In genomic region chr5:164303646-164304225, GRCh38 we compare ENCODE assay signal across 20 cellular contexts.
DNase-seq lines count a peak whose midpoint lies in the region; ATAC-seq and TF ChIP-seq lines count a peak whose summit lies in the region.
"Had no signal": no experiment of that assay in that cellular context is flagged by ENCODE, and none has a peak within 500 bp of the region (broad histone marks: within the 10 kb centered on the region; RNA-seq: fewer than 3 reads in every experiment).

No MANE protein-coding gene starts in this region.

- no peaks in the 10 kb centered on the region for H4K20me1 ChIP-seq in SK-N-SH (ENCODE audit: insufficient read depth)
- H4K20me1 ChIP-seq: BLaER1 had no signal

- CTCF ChIA-PET in HEK293 (lab: Yijun Ruan, JAX) = no interaction called here
- CTCF ChIA-PET in SK-N-SH (lab: Yijun Ruan, JAX) = no interaction called here

- DNase-seq in DMS 273 (lab: John Stamatoyannopoulos, UW; ENCODE audit: unreplicated experiment) (peak; percentile 54), DMS 273 treated with DMSO at 0.1 percent for 48 hours (lab: John Stamatoyannopoulos, UW) (no peak), NCI-H69 (lab: John Stamatoyannopoulos, UW) (peak; percentile 64), fibroblast of gingiva (ENCODE audit: low read depth) (peak; percentile 21), UCSD-AML1 (lab: John Stamatoyannopoulos, UW; ENCODE audit: unreplicated experiment) (no peak), SK-N-SH (no peak)
- no peak for DNase-seq in activated naive CD4-positive, alpha-beta T cell treated with anti-CD3 and anti-CD28 coated beads, Interleukin-2, amount 50 U/mL, for 72 hours (ENCODE audit: low spot score in 2 of 2)
- DNase-seq: Caco-2; CD4-positive, CD25-positive, alpha-beta regulatory T cell; CD8-positive, alpha-beta T cell; DMS53; DMS79 treated with DMSO at 0.1 percent for 48 hours; GF-D8; GOT3 had no signal

- H3F3A ChIP-seq in SK-N-SH (replicated peaks; ENCODE audit: insufficient read depth) = no peaks in the 10 kb centered on the region

- no peak overlapping the region for H3K9ac ChIP-seq in SK-N-SH
- H3K9ac ChIP-seq: BLaER1 had no signal

- H3K4me3 ChIP-seq in HEK293 (ENCODE audit: low read depth, low read length) = no peak overlapping the region
- no peak overlapping the region for H3K4me3 ChIP-seq in SK-N-SH (ENCODE audit: low read depth in 2 of 2, low read length in 1 of 2)
- H3K4me3 ChIP-seq: BLaER1, HAP-1 had no signal

- no peak overlapping the region for H3K4me2 ChIP-seq in SK-N-SH

- H3K9me2 ChIP-seq in SK-N-SH = no peaks in the 10 kb centered on the region

- no peaks in the 10 kb centered on the region for H3K9me3 ChIP-seq in HEK293 (ENCODE audit: control insufficient read depth, insufficient read depth, low read depth, low read length)
- H3K9me3 ChIP-seq in SK-N-SH = no peaks in the 10 kb centered on the region
- H3K9me3 ChIP-seq: BLaER1, Caco-2, HAP-1 had no signal

- ATAC-seq in activated naive CD4-positive, alpha-beta T cell treated with anti-CD3 and anti-CD28 coated beads, Interleukin-2, amount 50 U/mL, for 72 hours = no peak
- ATAC-seq: CD8-positive, alpha-beta T cell had no signal

- H2AFZ ChIP-seq in SK-N-SH (ENCODE audit: low read depth) = no peak overlapping the region

- no peaks in the 10 kb centered on the region for H3K36me3 Mint-ChIP-seq in activated naive CD4-positive, alpha-beta T cell treated with anti-CD3 and anti-CD28 coated beads, Interleukin-2, amount 50 U/mL, for 72 hours
- H3K36me3 Mint-ChIP-seq: CD4-positive, CD25-positive, alpha-beta regulatory T cell; CD8-positive, alpha-beta T cell had no signal

- no peaks in the 10 kb centered on the region for H3K27me3 ChIP-seq in SK-N-SH (ENCODE audit: insufficient read depth)
- H3K27me3 ChIP-seq: BLaER1 had no signal

- no peaks in the 10 kb centered on the region for H3K36me3 ChIP-seq in HEK293 (ENCODE audit: control insufficient read depth in 2 of 2, insufficient read depth in 1 of 2, low read length in 2 of 2)
- H3K36me3 ChIP-seq in SK-N-SH (replicated peaks in 1 of 2; ENCODE audit: control insufficient read depth in 1 of 2, insufficient read depth in 2 of 2, low read length in 1 of 2) = no peaks in the 10 kb centered on the region
- H3K36me3 ChIP-seq: BLaER1, HAP-1 had no signal

- H3K79me2 ChIP-seq in SK-N-SH (ENCODE audit: insufficient read depth) = no peaks in the 10 kb centered on the region

- no peak for TF ChIP-seq RAD21 in SK-N-SH (IDR thresholded peaks at IDR 0.05; ENCODE audit: low read length)

- TF ChIP-seq CTCF in HEK293 (tag by site-specific recombination; IDR thresholded peaks at IDR 0.05) (no peak), SK-N-SH (IDR thresholded peaks at IDR 0.05) (no peak)

- H3K27ac Mint-ChIP-seq in activated naive CD4-positive, alpha-beta T cell treated with anti-CD3 and anti-CD28 coated beads, Interleukin-2, amount 50 U/mL, for 72 hours = no peak overlapping the region
- H3K27ac Mint-ChIP-seq: B cell; CD4-positive, CD25-positive, alpha-beta regulatory T cell; CD8-positive, alpha-beta T cell had no signal

- WGBS in SK-N-SH (ENCODE audit: low lambda C conversion rate) = 77% methylated on average over 2 of the region's 2 CpGs

- no peak for TF ChIP-seq EP300 in SK-N-SH (IDR thresholded peaks at IDR 0.05; ENCODE audit: borderline replicate concordance in 1 of 2, low read depth in 1 of 2, low read length in 1 of 2)

- POLR2A ChIA-PET in HEK293 (lab: Yijun Ruan, JAX) = no interaction called here
- POLR2A ChIA-PET in SK-N-SH (lab: Yijun Ruan, JAX) = no interaction called here

- H3K9me3 Mint-ChIP-seq in activated naive CD4-positive, alpha-beta T cell treated with anti-CD3 and anti-CD28 coated beads, Interleukin-2, amount 50 U/mL, for 72 hours = peaks cover 5 to 11% of the 10 kb centered on the region in 2 donors

- H3K27ac ChIP-seq in HEK293 (ENCODE audit: extremely low read depth, low read depth, low read length) (no peak overlapping the region), SK-N-SH (ENCODE audit: low read depth in 2 of 2, low read length in 1 of 2) (no peak overlapping the region)
- H3K27ac ChIP-seq: 22Rv1, BLaER1, C4-2B had no signal

- H3K4me1 ChIP-seq in HEK293 (ENCODE audit: control insufficient read depth, insufficient read depth, low read length) (no peaks in the 10 kb centered on the region), SK-N-SH (ENCODE audit: control insufficient read depth in 1 of 2, insufficient read depth in 2 of 2, low read depth in 1 of 2, low read length in 1 of 2) (no peaks in the 10 kb centered on the region; a peak in 1 of 4 replicates)
- H3K4me1 ChIP-seq: Caco-2, HAP-1 had no signal

TF ChIP-seq in HEK293, 187 proteins besides CTCF, POLR2A, EP300 and RAD21:
- TF ChIP-seq TCF7L2 (IDR thresholded peaks at IDR 0.05; ENCODE audit: borderline replicate concordance, low read depth, low read length) = peak; percentile 16; the same call in 1 of the 2 replicates
- TF ChIP-seq WT1 (tag by site-specific recombination; IDR thresholded peaks at IDR 0.05) = no peak
TF ChIP-seq in HEK293: peak in this region for 1.

TF ChIP-seq in SK-N-SH, 30 proteins besides CTCF, POLR2A, EP300 and RAD21:
- TF ChIP-seq TCF12 (IDR thresholded peaks at IDR 0.05) = no peak
- no peak for TF ChIP-seq MAX (IDR thresholded peaks at IDR 0.05; ENCODE audit: low read depth)
- TF ChIP-seq TAF1 (IDR thresholded peaks at IDR 0.05; ENCODE audit: borderline replicate concordance, low read depth, low read length) = no peak
- no peak for TF ChIP-seq TEAD4 (IDR thresholded peaks at IDR 0.05; ENCODE audit: borderline replicate concordance, insufficient read depth)

Comparison
In these comparisons a context has a peak if more than half of its experiments do, and no peak if none do; other contexts are left out.
1. DNase-seq: peak in DMS 273 (single experiment), NCI-H69 (single experiment) and fibroblast of gingiva (single experiment); none in DMS 273 treated with DMSO at 0.1 percent for 48 hours (single experiment), UCSD-AML1 (single experiment), activated naive CD4-positive, alpha-beta T cell treated with anti-CD3 and anti-CD28 coated beads, Interleukin-2, amount 50 U/mL, for 72 hours (0 of 2) and SK-N-SH (single experiment).